In the genomic region with DNA sequence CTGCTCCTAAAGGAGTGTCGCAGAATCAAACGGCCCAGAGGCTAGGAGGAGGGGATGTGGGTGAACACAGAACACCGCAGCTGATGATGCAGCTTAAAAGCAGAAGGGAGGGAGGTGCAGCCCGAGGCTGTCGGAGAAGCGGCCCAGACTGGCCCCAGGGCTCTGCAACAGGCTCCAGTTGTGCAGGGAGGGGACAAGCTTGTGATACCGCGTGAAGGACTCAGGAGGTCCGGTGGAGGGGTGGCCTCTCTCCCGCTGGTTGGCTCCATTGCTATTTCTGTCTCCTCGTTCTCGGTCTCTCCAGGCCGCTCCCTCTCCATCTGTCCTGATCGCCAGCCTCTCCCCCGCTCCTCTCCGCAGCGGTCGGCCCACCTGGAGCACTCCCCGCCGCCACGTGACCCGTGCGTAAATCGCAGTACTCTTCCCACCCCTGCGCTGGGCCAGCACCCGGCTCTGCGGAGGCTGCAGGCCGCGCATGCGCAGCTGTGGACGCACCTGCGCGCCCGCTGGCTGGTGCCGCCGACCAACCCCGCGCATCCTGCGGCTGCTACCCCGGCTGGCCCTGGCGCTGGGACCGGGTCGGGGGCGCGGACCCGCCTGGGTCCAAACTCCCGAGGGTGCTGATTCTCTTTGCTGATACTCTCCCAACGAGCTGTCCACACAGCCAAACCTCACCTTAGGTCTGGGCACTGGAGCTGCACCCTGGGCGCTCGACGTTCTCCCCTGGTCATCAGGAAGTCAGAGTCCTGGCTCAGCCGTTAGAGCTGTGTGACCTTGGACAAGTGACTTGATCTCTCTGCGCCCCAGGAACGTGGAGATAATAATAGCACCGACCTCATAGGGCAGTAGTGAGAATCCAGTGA, we compare ENCODE assay signal across 8 cellular contexts. TPM values are rescaled to one million over a fixed set of nuclear protein-coding genes. Genes with fewer than 3 reads are reported as not detected.
A peak's percentile ranks its signal among the peaks of the same experiment; 100 is the strongest.
DNase-seq lines count a peak whose midpoint lies in the region; ATAC-seq and TF ChIP-seq lines count a peak whose summit lies in the region.

No MANE protein-coding gene starts in this region.

- H3K36me3 ChIP-seq in ectodermal cell (ENCODE audit: control insufficient read depth, insufficient read depth, low read length) = no peaks in the 10 kb centered on the region

- peak; percentile 60 for ATAC-seq in memory B cell (ENCODE audit: low read depth)

- 3 to 5% methylated on average over 55 of the region's 55 CpGs for WGBS in ectodermal cell, 2 experiments

- H3K4me1 Mint-ChIP-seq in HFFc6 (ENCODE audit: low read depth) (peaks cover 38% of the 10 kb centered on the region), memory B cell (peaks cover 20% of the 10 kb centered on the region)

- DNase-seq in AG08395 (ENCODE audit: low spot score) (peak; percentile 41), HFFc6 (peak; percentile 30), NCI-H748 (lab: John Stamatoyannopoulos, UW; ENCODE audit: unreplicated experiment) (peak; percentile 96), memory B cell (ENCODE audit: low spot score in 2 of 2) (peak; percentile 65 to 69), mesenteric fat pad (ENCODE audit: low spot score) (no peak)
- DNase-seq in activated CD8-positive, alpha-beta memory T cell treated with anti-CD3 and anti-CD28 coated beads for 1 hour (ENCODE audit: extremely low read depth in 1 of 2, low read depth in 1 of 2) = peak; percentile 51 to 57
- peak; percentile 49 to 79 (median 51) for DNase-seq in stimulated activated CD4-positive, alpha-beta T cell treated with anti-CD3 and anti-CD28 coated beads, TNF-alpha, amount 100 ng/mL, for 24 hours (ENCODE audit: low read depth in 3 of 3)

- no peak for TF ChIP-seq CTCF in HFFc6 (IDR thresholded peaks at IDR 0.05)

- H3K9me3 Mint-ChIP-seq in HFFc6 = no peaks in the 10 kb centered on the region
- no peaks in the 10 kb centered on the region for H3K9me3 Mint-ChIP-seq in memory B cell

- H3K4me3 ChIP-seq in ectodermal cell (ENCODE audit: insufficient read depth, low read depth, low read length) = peak overlapping the region; percentile 45

- H3K27me3 Mint-ChIP-seq in HFFc6 (ENCODE audit: insufficient read depth) = 0 out of 2 replicates have a peak, but pooled peaks cover 8% of the 10 kb centered on the region
- peaks cover 20% of the 10 kb centered on the region for H3K27me3 Mint-ChIP-seq in memory B cell

- H3K36me3 Mint-ChIP-seq in HFFc6 (ENCODE audit: low read depth) = no peaks in the 10 kb centered on the region
- no peaks in the 10 kb centered on the region for H3K36me3 Mint-ChIP-seq in memory B cell

- H3K4me1 ChIP-seq in ectodermal cell (ENCODE audit: control insufficient read depth, insufficient read depth, low read length) = peaks cover 12% of the 10 kb centered on the region

- H3K27ac Mint-ChIP-seq in HFFc6 (peak overlapping the region; percentile 45), memory B cell (peak overlapping the region; percentile 69)

- H3K9me3 ChIP-seq in ectodermal cell (ENCODE audit: control insufficient read depth, low read length) = no peaks in the 10 kb centered on the region

- H3K4me3 Mint-ChIP-seq in HFFc6 = peak overlapping the region; percentile 78
- peak overlapping the region; percentile 87 for H3K4me3 Mint-ChIP-seq in memory B cell

- peaks cover 46% of the 10 kb centered on the region for H3K27me3 ChIP-seq in ectodermal cell (ENCODE audit: control insufficient read depth, insufficient read depth, low read length, poor library complexity, severe bottlenecking)

- no peak overlapping the region for H3K27ac ChIP-seq in ectodermal cell (ENCODE audit: insufficient read depth, low read depth, low read length, poor library complexity, severe bottlenecking)

RNA-seq across cellular contexts. Expression of a gene that starts 3.7 kb away (rescaled TPM):
- 10 to 100 TPM; 61.9 to 90.7 (median 73.6) TPM for total RNA-seq in HFFc6 (2021; fragmentation: NEBNext Ultra II Directional; extraction: Animal tissue kit (Norgen Biotek cat#: 25700))
- polyA plus RNA-seq in ectodermal cell (2013, experiment 1 of 4) = 27.4 TPM
- polyA plus RNA-seq in ectodermal cell (2013, experiment 2 of 4) = 19.4 TPM
- 19.2 TPM for polyA plus RNA-seq in ectodermal cell (2013, experiment 3 of 4)
- polyA plus RNA-seq in ectodermal cell (2013, experiment 4 of 4) = 20.4 TPM
- total RNA-seq in mesenteric fat pad = 77.0 TPM
